ENCODE assay signal across 1 cellular context in genomic region chr19:45564131-45564780, GRCh38.
TF ChIP-seq lines count a peak whose summit lies in the region.

No MANE protein-coding gene starts in this region.

TF ChIP-seq in GM12878, 131 proteins besides CTCF, POLR2A, EP300 and RAD21:
- no peak for TF ChIP-seq CUX1 (IDR thresholded peaks at IDR 0.05; ENCODE audit: insufficient replicate concordance, low read depth, low read length)
- TF ChIP-seq RUNX3 (IDR thresholded peaks at IDR 0.05; ENCODE audit: low read length): peak; percentile 37; the same call in 1 of the 2 replicates
- TF ChIP-seq GABPA (IDR thresholded peaks at IDR 0.05; ENCODE audit: low read depth): no peak
- no peak for TF ChIP-seq ZNF687 (IDR thresholded peaks at IDR 0.05)
- no peak for TF ChIP-seq USF1 (IDR thresholded peaks at IDR 0.05; ENCODE audit: borderline replicate concordance, extremely low read length, insufficient read depth, low read depth, low read length)
- TF ChIP-seq HDAC2 (IDR thresholded peaks at IDR 0.05): no peak
- no peak for TF ChIP-seq ATF2 (IDR thresholded peaks at IDR 0.05; ENCODE audit: low read length)
- TF ChIP-seq TCF3 (IDR thresholded peaks at IDR 0.05; ENCODE audit: borderline replicate concordance, insufficient read depth, low read depth, low read length): no peak
